In the genomic region with DNA sequence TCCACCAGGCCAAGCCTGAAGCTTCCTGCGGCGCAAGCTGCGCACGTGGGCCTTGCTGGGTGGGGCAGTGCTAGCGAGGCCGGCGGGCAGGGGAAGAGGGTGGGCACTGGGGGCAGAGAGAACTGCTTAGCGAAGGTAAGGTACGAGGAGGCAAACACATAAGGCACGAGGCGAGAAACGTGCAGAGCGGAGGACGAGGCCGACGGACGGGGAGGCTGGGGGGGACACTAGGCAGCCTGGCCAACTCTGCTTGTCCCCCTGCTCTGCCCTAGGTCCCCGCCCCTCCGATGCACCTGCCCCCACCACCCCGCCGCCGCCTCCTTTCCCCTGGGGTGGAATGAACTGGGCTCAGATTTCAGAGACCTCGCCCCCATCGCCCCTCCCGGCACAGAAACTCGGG, we compare ENCODE assay signal across 1 cellular context.
TF ChIP-seq lines count a peak whose summit lies in the region.

No MANE protein-coding gene starts in this region.

TF ChIP-seq in H1, 55 proteins besides CTCF, POLR2A, EP300 and RAD21:
- no peak for TF ChIP-seq SIN3A (conservative IDR thresholded peaks at IDR 0.05 in 1 of 2, IDR thresholded peaks at IDR 0.05 in 1 of 2; ENCODE audit: low read depth in 1 of 2, low read length in 2 of 2)
- TF ChIP-seq NRF1 (IDR thresholded peaks at IDR 0.05; ENCODE audit: low read depth, low read length), result no peak
- no peak for TF ChIP-seq KDM1A (IDR thresholded peaks at IDR 0.05; ENCODE audit: borderline replicate concordance, low read length)
